ENCODE assay signal across 10 cellular contexts in genomic region chr3:56784452-56785001, GRCh38. TPM values are rescaled to one million over a fixed set of nuclear protein-coding genes. Genes with fewer than 3 reads are reported as not detected.
A peak's percentile ranks its signal among the peaks of the same experiment; 100 is the strongest.
DNase-seq lines count a peak whose midpoint lies in the region; ATAC-seq and TF ChIP-seq lines count a peak whose summit lies in the region.
"Had no signal": no experiment of that assay in that cellular context is flagged by ENCODE, and none has a peak within 500 bp of the region (broad histone marks: within the 10 kb centered on the region; RNA-seq: fewer than 3 reads in every experiment).

No MANE protein-coding gene starts in this region.

- H3K9me3 ChIP-seq in CD4-positive, alpha-beta memory T cell (ENCODE audit: control insufficient read depth in 1 of 2, low read length in 2 of 2) = no peaks in the 10 kb centered on the region
- H3K9me3 ChIP-seq in Peyer's patch = no peaks in the 10 kb centered on the region
- H3K9me3 ChIP-seq in esophagus squamous epithelium = no peaks in the 10 kb centered on the region
- no peaks in the 10 kb centered on the region for H3K9me3 ChIP-seq in gastrocnemius medialis
- H3K9me3 ChIP-seq: thoracic aorta had no signal

- ATAC-seq in gastrocnemius medialis = no peak

- peak overlapping the region; percentile 69 for H3K27ac ChIP-seq in CD4-positive, alpha-beta memory T cell (ENCODE audit: low read depth, low read length)
- peak overlapping the region; percentile 69 to 79 (median 69) for H3K27ac ChIP-seq in Peyer's patch
- peak overlapping the region; percentile 54 to 81 (median 78) for H3K27ac ChIP-seq in esophagus squamous epithelium
- peak overlapping the region; percentile 36 to 82 (median 67) for H3K27ac ChIP-seq in gastrocnemius medialis

- WGBS in esophagus squamous epithelium, 2 donors = 64 to 89% methylated on average over 5 of the region's 5 CpGs

- H3K4me3 ChIP-seq in CD4-positive, alpha-beta memory T cell (ENCODE audit: low read length in 2 of 2) = peak overlapping the region in 1 of 2 donors; percentile 42
- H3K4me3 ChIP-seq in Peyer's patch (no peak overlapping the region), esophagus squamous epithelium (no peak overlapping the region), gastrocnemius medialis (no peak overlapping the region)

- in situ Hi-C loops in gastrocnemius medialis (cut with MboI; ENCODE audit: low sequenced_read_pairs in 4 of 4) = no loop called here

- H3K4me1 ChIP-seq in CD4-positive, alpha-beta memory T cell (ENCODE audit: insufficient read depth, low read length) = peaks cover 100% of the 10 kb centered on the region
- H3K4me1 ChIP-seq in Peyer's patch (peaks cover 0 to 37% (median 12%) of the 10 kb centered on the region in 4 donors), esophagus squamous epithelium (peaks cover 33 to 84% (median 45%) of the 10 kb centered on the region in 3 donors), gastrocnemius medialis (peaks cover 74 to 83% of the 10 kb centered on the region in 2 donors)

- no peaks in the 10 kb centered on the region for H3K9me3 Mint-ChIP-seq in CD4-positive, alpha-beta memory T cell

- peaks cover 87 to 100% (median 94%) of the 10 kb centered on the region in 4 donors for H3K4me1 Mint-ChIP-seq in CD4-positive, alpha-beta memory T cell

- H3K27me3 ChIP-seq in CD4-positive, alpha-beta memory T cell (ENCODE audit: insufficient read depth, low read length) = no peaks in the 10 kb centered on the region
- H3K27me3 ChIP-seq in Peyer's patch = no peaks in the 10 kb centered on the region
- no peaks in the 10 kb centered on the region for H3K27me3 ChIP-seq in esophagus squamous epithelium
- H3K27me3 ChIP-seq in gastrocnemius medialis = no peaks in the 10 kb centered on the region

- H3K36me3 Mint-ChIP-seq in CD4-positive, alpha-beta memory T cell = peaks cover 16 to 20% of the 10 kb centered on the region in 2 donors

- TF ChIP-seq POLR2A in Peyer's patch (IDR thresholded peaks at IDR 0.05) (no peak), esophagus squamous epithelium (IDR thresholded peaks at IDR 0.05) (no peak), gastrocnemius medialis (IDR thresholded peaks at IDR 0.05) (no peak)

- intact Hi-C loops in CD4-positive, alpha-beta memory T cell (cut with micrococcal nuclease) = no loop called here
- intact Hi-C loops in esophagus squamous epithelium (cut with DNase I) (no loop called here), gastrocnemius medialis (cut with DNase I; ENCODE audit: low total_unique reads) (no loop called here)

- H3K27ac Mint-ChIP-seq in CD4-positive, alpha-beta memory T cell = peak overlapping the region; percentile 85 to 97 (median 94)

- peak overlapping the region; percentile 73 to 87 (median 84) for H3K4me3 Mint-ChIP-seq in CD4-positive, alpha-beta memory T cell

- POLR2A ChIA-PET in CD4-positive, alpha-beta memory T cell (lab: Charles Lee; ENCODE audit: partially characterized antibody) = interaction anchor here (0.6 to 6.9 kb wide), 15 partner anchors 9 to 228 kb away, joined by 3 to 218 read pairs (median 4); partner anchors contain the start of genes ARHGEF3, CCDC66 and TASOR

- H3K27me3 Mint-ChIP-seq in CD4-positive, alpha-beta memory T cell = no peaks in the 10 kb centered on the region

- no peaks in the 10 kb centered on the region for H3K36me3 ChIP-seq in CD4-positive, alpha-beta memory T cell (ENCODE audit: insufficient read depth, low read length)
- no peaks in the 10 kb centered on the region for H3K36me3 ChIP-seq in Peyer's patch
- no peaks in the 10 kb centered on the region for H3K36me3 ChIP-seq in esophagus squamous epithelium
- no peaks in the 10 kb centered on the region for H3K36me3 ChIP-seq in gastrocnemius medialis
- H3K36me3 ChIP-seq: thoracic aorta had no signal

- CTCF ChIA-PET in CD4-positive, alpha-beta memory T cell (lab: Charles Lee; ENCODE audit: partially characterized antibody) = interaction anchor here (0.7 to 6.4 kb wide), 7 partner anchors 15 to 211 kb away, joined by 3 to 127 read pairs (median 4); partner anchors contain the start of gene ARHGEF3

- TF ChIP-seq CTCF in Peyer's patch (IDR thresholded peaks at IDR 0.05) (no peak), esophagus squamous epithelium (IDR thresholded peaks at IDR 0.05) (no peak), gastrocnemius medialis (IDR thresholded peaks at IDR 0.05 in 4 of 5, conservative IDR thresholded peaks at IDR 0.05 in 1 of 5) (no peak)

- DNase-seq in CD4-positive, alpha-beta memory T cell = no peak
- no peak for DNase-seq in Peyer's patch
- no peak for DNase-seq in esophagus squamous epithelium (lab: John Stamatoyannopoulos, UW)
- DNase-seq in gastrocnemius medialis = no peak
- no peak for DNase-seq in hippocampal formation (lab: John Stamatoyannopoulos, UW)
- no peak for DNase-seq in NCI-H146 (lab: John Stamatoyannopoulos, UW)
- DNase-seq in hepatic stellate cell (ENCODE audit: low spot score) = no peak
- no peak for DNase-seq in effector CD4-positive, alpha-beta T cell
- DNase-seq: cerebellar nuclear complex had no signal

RNA-seq across cellular contexts. Expression of gene ARHGEF3, which starts 17.2 kb away (rescaled TPM):
- 100 to 1,000 TPM; 120 TPM for total RNA-seq in CD4-positive, alpha-beta memory T cell
- 100 to 1,000 TPM; 131 to 160 TPM for polyA plus RNA-seq in CD4-positive, alpha-beta memory T cell
- total RNA-seq in Peyer's patch (10 to 100 TPM in 1 of 4 donors, 1 to 10 TPM in 3; 4.5 to 40.4 (median 6.2) TPM), esophagus squamous epithelium (10 to 100 TPM; 20.6 to 26.3 (median 24.7) TPM), gastrocnemius medialis (10 to 100 TPM in 1 of 4 donors, 1 to 10 TPM in 3; 3.1 to 11.6 (median 5.7) TPM)
